ENCODE assay signal across 21 cellular contexts in genomic region chr19:29271341-29271740, GRCh38. TPM values are rescaled to one million over a fixed set of nuclear protein-coding genes. Genes with fewer than 3 reads are reported as not detected.
DNase-seq lines count a peak whose midpoint lies in the region; FAIRE-seq and TF ChIP-seq lines count a peak whose summit lies in the region.
"Had no signal": no experiment of that assay in that cellular context is flagged by ENCODE, and none has a peak within 500 bp of the region (broad histone marks: within the 10 kb centered on the region; RNA-seq: fewer than 3 reads in every experiment).

No MANE protein-coding gene starts in this region.

- TF ChIP-seq CTCF in coronary artery (IDR thresholded peaks at IDR 0.05) (no peak), endodermal cell (conservative IDR thresholded peaks at IDR 0.05) (no peak), osteocyte (IDR thresholded peaks at IDR 0.05) (no peak), type B pancreatic cell (conservative IDR thresholded peaks at IDR 0.05) (no peak)

- H3K4me3 Mint-ChIP-seq in endodermal cell = no peak overlapping the region
- no peak overlapping the region for H3K4me3 Mint-ChIP-seq in osteocyte (ENCODE audit: unreplicated experiment)
- H3K4me3 Mint-ChIP-seq in type B pancreatic cell = no peak overlapping the region
- H3K4me3 Mint-ChIP-seq: CD4-positive, CD25-positive, alpha-beta regulatory T cell; CD8-positive, alpha-beta memory T cell had no signal

- DNase-seq in coronary artery (ENCODE audit: low spot score) = peak; percentile 29
- peak; percentile 7 for DNase-seq in endodermal cell
- DNase-seq in osteocyte (ENCODE audit: extremely low spot score, unreplicated experiment) = peak; percentile 77
- DNase-seq in type B pancreatic cell (ENCODE audit: extremely low spot score, unreplicated experiment) = peak; percentile 36
- no peak for DNase-seq in NCI-H2107 treated with DMSO at 0.1 percent for 48 hours (lab: John Stamatoyannopoulos, UW; ENCODE audit: unreplicated experiment)
- DNase-seq in KBM-7 = no peak
- no peak for DNase-seq in urothelium cell line (ENCODE audit: low spot score)
- DNase-seq: ACHN; BE2C; C1 segment of cervical spinal cord; CD4-positive, CD25-positive, alpha-beta regulatory T cell; CD8-positive, alpha-beta memory T cell; COR-L47; DMS 273 treated with DMSO at 0.1 percent for 48 hours; GM23248 had no signal

- in situ Hi-C loops in KBM-7 (cut with MboI; ENCODE audit: low pct_unique_long_range_greater_than_20kb, low sequenced_read_pairs) = no loop called here

- H3K27ac ChIP-seq in coronary artery (no peak overlapping the region), endodermal cell (ENCODE audit: low read depth, low read length) (no peak overlapping the region)
- H3K27ac ChIP-seq: GM23248, HL-60 had no signal

- H3K4me1 ChIP-seq in endodermal cell (ENCODE audit: control insufficient read depth, insufficient read depth, low read length) = no peaks in the 10 kb centered on the region
- H3K4me1 ChIP-seq: BE2C, HAP-1 had no signal

- no peaks in the 10 kb centered on the region for H3K36me3 Mint-ChIP-seq in endodermal cell (ENCODE audit: low read depth)
- no peaks in the 10 kb centered on the region for H3K36me3 Mint-ChIP-seq in osteocyte (ENCODE audit: unreplicated experiment)
- H3K36me3 Mint-ChIP-seq in type B pancreatic cell = no peaks in the 10 kb centered on the region
- H3K36me3 Mint-ChIP-seq: CD4-positive, CD25-positive, alpha-beta regulatory T cell; CD8-positive, alpha-beta memory T cell had no signal

- 91 to 96% methylated on average over 3 of the region's 3 CpGs for WGBS in endodermal cell (ENCODE audit: insufficient coverage in 1 of 2, insufficient read length in 1 of 2), 2 experiments

- H3K9me3 ChIP-seq in endodermal cell (ENCODE audit: control insufficient read depth, low read length) = no peaks in the 10 kb centered on the region
- H3K9me3 ChIP-seq: BE2C, HAP-1 had no signal

- no peak overlapping the region for H3K9ac ChIP-seq in endodermal cell (ENCODE audit: extremely low read depth, low read length, poor library complexity, severe bottlenecking)
- H3K9ac ChIP-seq: GM23248 had no signal

- H3K4me1 Mint-ChIP-seq in endodermal cell (peaks cover 8% of the 10 kb centered on the region), osteocyte (ENCODE audit: unreplicated experiment) (no peaks in the 10 kb centered on the region), type B pancreatic cell (ENCODE audit: unreplicated experiment) (peaks cover 21% of the 10 kb centered on the region)

- no peaks in the 10 kb centered on the region for H3K36me3 ChIP-seq in endodermal cell (ENCODE audit: control insufficient read depth, insufficient read depth, low read length)
- H3K36me3 ChIP-seq: BE2C, HAP-1 had no signal

- no peaks in the 10 kb centered on the region for H3K27me3 ChIP-seq in endodermal cell (ENCODE audit: control insufficient read depth, insufficient read depth, low read length, poor library complexity, severe bottlenecking)
- H3K27me3 ChIP-seq: BE2C had no signal

- H3K27ac Mint-ChIP-seq in endodermal cell (no peak overlapping the region), osteocyte (ENCODE audit: unreplicated experiment) (no peak overlapping the region), type B pancreatic cell (no peak overlapping the region)
- H3K27ac Mint-ChIP-seq: CD4-positive, CD25-positive, alpha-beta regulatory T cell; CD8-positive, alpha-beta memory T cell had no signal

- H3K4me3 ChIP-seq in coronary artery = no peak overlapping the region
- no peak overlapping the region for H3K4me3 ChIP-seq in endodermal cell (ENCODE audit: low read length)
- H3K4me3 ChIP-seq: GM23248, HAP-1 had no signal

- FAIRE-seq in urothelium cell line (lab: Jason Lieb, UNC) = no peak
- FAIRE-seq: A204.1, G401.6, GM12891, GM19239 had no signal

- H3K27me3 Mint-ChIP-seq in endodermal cell (ENCODE audit: insufficient read depth) = peaks cover 9% of the 10 kb centered on the region
- peaks cover 10% of the 10 kb centered on the region for H3K27me3 Mint-ChIP-seq in osteocyte (ENCODE audit: unreplicated experiment)
- peaks cover 17% of the 10 kb centered on the region for H3K27me3 Mint-ChIP-seq in type B pancreatic cell
- H3K27me3 Mint-ChIP-seq: CD4-positive, CD25-positive, alpha-beta regulatory T cell had no signal

- peaks cover 5% of the 10 kb centered on the region for H3K9me3 Mint-ChIP-seq in endodermal cell
- H3K9me3 Mint-ChIP-seq in osteocyte (ENCODE audit: unreplicated experiment) = no peaks in the 10 kb centered on the region
- peaks cover 5% of the 10 kb centered on the region for H3K9me3 Mint-ChIP-seq in type B pancreatic cell

RNA-seq across cellular contexts. Expression of gene UQCRFS1, which starts 58.4 kb away (rescaled TPM):
- total RNA-seq in endodermal cell = 10 to 100 TPM; 32.4 to 32.7 TPM
- polyA plus RNA-seq in endodermal cell (2013, experiment 1 of 2) = 45.4 TPM
- 44.3 TPM for polyA plus RNA-seq in endodermal cell (2013, experiment 2 of 2)
- 25.4 and 25.6 TPM in 2 replicates for total RNA-seq in osteocyte
- 43.0 and 47.4 TPM in 2 replicates for total RNA-seq in type B pancreatic cell (ENCODE audit: low replicate concordance)

Comparison
In these comparisons a context has a peak if more than half of its experiments do, and no peak if none do; other contexts are left out.
1. DNase-seq: peak in coronary artery (single experiment), endodermal cell (single experiment), osteocyte (single experiment) and type B pancreatic cell (single experiment); none in NCI-H2107 treated with DMSO at 0.1 percent for 48 hours (single experiment), KBM-7 (single experiment) and urothelium cell line (single experiment).